In genomic region chr7:7944619-7945282, GRCh38 we compare ENCODE assay signal across 9 cellular contexts. TPM values are rescaled to one million over a fixed set of nuclear protein-coding genes. Genes with fewer than 3 reads are reported as not detected.
DNase-seq lines count a peak whose midpoint lies in the region; ATAC-seq, FAIRE-seq and TF ChIP-seq lines count a peak whose summit lies in the region.
"Had no signal": no experiment of that assay in that cellular context is flagged by ENCODE, and none has a peak within 500 bp of the region (broad histone marks: within the 10 kb centered on the region; RNA-seq: fewer than 3 reads in every experiment).

No MANE protein-coding gene starts in this region.

- H3K27me3 ChIP-seq in left lung, result no peaks in the 10 kb centered on the region

- no peak for FAIRE-seq in frontal cortex (lab: Jason Lieb, UNC)
- FAIRE-seq: A204.1 had no signal

- intact Hi-C loops in left lung (cut with DNase I), result no loop called here

- TF ChIP-seq CTCF in left lung (IDR thresholded peaks at IDR 0.05), result no peak

- no peaks in the 10 kb centered on the region for H3K4me1 ChIP-seq in left lung

- no peak overlapping the region for H3K4me3 ChIP-seq in left lung

- ATAC-seq in HG03159 (IDR thresholded peaks at IDR 0.05; ENCODE audit: unreplicated experiment) (peak; percentile 89), left lung (peak; percentile 34)

- no peaks in the 10 kb centered on the region for H3K36me3 ChIP-seq in left lung

- H3K27ac ChIP-seq in left lung, result no peak overlapping the region

- H3K9me3 ChIP-seq in left lung, result no peaks in the 10 kb centered on the region

- DNase-seq in NCI-H82 (lab: John Stamatoyannopoulos, UW) (peak; percentile 33), NCI-H82 treated with DMSO at 0.1 percent for 48 hours (lab: John Stamatoyannopoulos, UW; ENCODE audit: unreplicated experiment) (no peak), left lung (no peak), glomerular visceral epithelial cell (ENCODE audit: extremely low spot score) (no peak), NCI-H510A (lab: John Stamatoyannopoulos, UW) (no peak), frontal cortex (ENCODE audit: low spot score in 2 of 2) (no peak)
- peak; percentile 24 for DNase-seq in activated CD4-positive, alpha-beta T cell treated with anti-CD3 and anti-CD28 coated beads, Interleukin-2, amount 50 U/mL, for 1 hour

RNA-seq across cellular contexts. Expression of gene GLCCI1, which starts 23.8 kb away (rescaled TPM):
- total RNA-seq in left lung (10 to 100 TPM; 25.4 to 42.6 TPM), frontal cortex (34.6 TPM)

Comparison
In these comparisons a context has a peak if more than half of its experiments do, and no peak if none do; other contexts are left out.
1. DNase-seq: peak in NCI-H82 (single experiment) and activated CD4-positive, alpha-beta T cell treated with anti-CD3 and anti-CD28 coated beads, Interleukin-2, amount 50 U/mL, for 1 hour (single experiment); none in NCI-H82 treated with DMSO at 0.1 percent for 48 hours (single experiment), left lung (0 of 2), glomerular visceral epithelial cell (single experiment), NCI-H510A (single experiment) and frontal cortex (0 of 2).